In genomic region chr1:51296379-51297357, GRCh38 we compare ENCODE assay signal across 8 cellular contexts. TPM values are rescaled to one million over a fixed set of nuclear protein-coding genes. Genes with fewer than 3 reads are reported as not detected.
DNase-seq lines count a peak whose midpoint lies in the region; ATAC-seq, FAIRE-seq and TF ChIP-seq lines count a peak whose summit lies in the region.

No MANE protein-coding gene starts in this region.

- H3K27ac ChIP-seq in dorsolateral prefrontal cortex = peak overlapping the region in 24 of 59 donors; percentile 2 to 84 (median 37)

- no peaks in the 10 kb centered on the region for H3K27me3 ChIP-seq in dorsolateral prefrontal cortex

- ATAC-seq in HG03442 (IDR thresholded peaks at IDR 0.05; ENCODE audit: unreplicated experiment) = peak; percentile 54

- FAIRE-seq in GM18507 (lab: Jason Lieb, UNC) = peak; percentile 89

- TF ChIP-seq CTCF in dorsolateral prefrontal cortex (IDR thresholded peaks at IDR 0.05 in 54 of 56, conservative IDR thresholded peaks at IDR 0.05 in 2 of 56; ENCODE audit: low read depth in 1 of 56, partially characterized antibody in 56 of 56) = peak; percentile 76 to 98 (median 94)

- DNase-seq in 8988T = peak; percentile 61
- DNase-seq in GM18507 (ENCODE audit: extremely low spot score, insufficient read length, low read depth) = peak; percentile 65
- peak; percentile 26 for DNase-seq in NCI-H526 treated with DMSO at 0.1 percent for 48 hours (lab: John Stamatoyannopoulos, UW)
- DNase-seq in activated CD4-positive, alpha-beta T cell treated with anti-CD3 and anti-CD28 coated beads, Interleukin-2, amount 50 U/mL, for 4 hours = peak; percentile 54 to 57
- DNase-seq in dorsolateral prefrontal cortex = peak; percentile 73 to 87 (median 82)
- DNase-seq in lung microvascular endothelial cell (ENCODE audit: low read depth in 2 of 2) = peak; percentile 68 to 76
- peak; percentile 51 to 84 (median 53) for DNase-seq in stimulated activated CD4-positive, alpha-beta T cell treated with anti-CD3 and anti-CD28 coated beads, TNF-alpha, amount 100 ng/mL, for 24 hours (ENCODE audit: low read depth in 3 of 3)

- peak overlapping the region; percentile 45 to 79 (median 64) for H3K4me3 ChIP-seq in dorsolateral prefrontal cortex

- intact Hi-C loops in dorsolateral prefrontal cortex (cut with DNase I) = loop anchor here (2.0 to 10.0 kb wide), 5 partner anchors 60 to 241 kb away; partner anchors contain the start of gene RNF11 (in 1 of the 2)

RNA-seq across cellular contexts. Expression of gene TTC39A, which starts 33.7 kb away (rescaled TPM):
- total RNA-seq in dorsolateral prefrontal cortex (10 to 100 TPM in 85 of 120 experiments, 1 to 10 TPM in 35; 3.4 to 25.7 (median 12.1) TPM), lung microvascular endothelial cell (1.6 and 2.4 TPM in 2 replicates)

Comparison
In these comparisons a context has a peak if more than half of its experiments do, and no peak if none do; other contexts are left out.
1. DNase-seq: peak in every context shown above with its lines; median percentile 82 in dorsolateral prefrontal cortex; 72 in lung microvascular endothelial cell; 65 in GM18507; 61 in 8988T; 56 in activated CD4-positive, alpha-beta T cell treated with anti-CD3 and anti-CD28 coated beads, Interleukin-2, amount 50 U/mL, for 4 hours; 53 in stimulated activated CD4-positive, alpha-beta T cell treated with anti-CD3 and anti-CD28 coated beads, TNF-alpha, amount 100 ng/mL, for 24 hours; 26 in NCI-H526 treated with DMSO at 0.1 percent for 48 hours.